In genomic region chr1:30197616-30197934, GRCh38 we compare ENCODE assay signal across 23 cellular contexts.
DNase-seq lines count a peak whose midpoint lies in the region; ATAC-seq, FAIRE-seq and TF ChIP-seq lines count a peak whose summit lies in the region.
"Had no signal": no experiment of that assay in that cellular context is flagged by ENCODE, and none has a peak within 500 bp of the region (broad histone marks: within the 10 kb centered on the region; RNA-seq: fewer than 3 reads in every experiment).

No MANE protein-coding gene starts in this region.

- no peak for TF ChIP-seq CTCF in mucosa of descending colon (IDR thresholded peaks at IDR 0.05)
- no peak for TF ChIP-seq CTCF in MM.1S (IDR thresholded peaks at IDR 0.05; ENCODE audit: low read length)

- no peaks in the 10 kb centered on the region for H3K9me3 ChIP-seq in mucosa of descending colon
- H3K9me3 ChIP-seq in MM.1S (replicated peaks; ENCODE audit: insufficient read depth, low read length): no peaks in the 10 kb centered on the region
- H3K9me3 ChIP-seq: A549, SJCRH30 had no signal

- H3K9ac ChIP-seq in MM.1S (ENCODE audit: low read length): no peak overlapping the region

- peaks cover 57% of the 10 kb centered on the region for H3K27me3 ChIP-seq in MM.1S (replicated peaks; ENCODE audit: insufficient read depth, low read length)
- H3K27me3 ChIP-seq: SJCRH30 had no signal

- intact Hi-C loops in mucosa of descending colon (cut with DNase I, micrococcal nuclease): no loop called here

- no peak for DNase-seq in stimulated activated naive CD8-positive, alpha-beta T cell treated with anti-CD3 and anti-CD28 coated beads, Interleukin-15, amount 100 ng/mL, for 72 hours
- DNase-seq in mucosa of descending colon (no peak), MM.1S (no peak)
- DNase-seq: activated CD4-positive, alpha-beta T cell treated with anti-CD3 and anti-CD28 coated beads for 36 hours; C1 segment of cervical spinal cord; effector memory CD8-positive, alpha-beta T cell; H7; NCI-H1436 treated with DMSO at 0.1 percent for 48 hours; NCI-H524; SJCRH30; spleen; stimulated activated CD4-positive, alpha-beta T cell treated with anti-CD3 and anti-CD28 coated beads, Interleukin-4, amount 100 ng/mL, for 1 hour; stimulated activated naive CD4-positive, alpha-beta T cell treated with Interleukin-2 at 50 U/mL for 16 hours; tibial artery had no signal

- peaks cover 4% of the 10 kb centered on the region for H3K4me1 Mint-ChIP-seq in stimulated activated naive CD8-positive, alpha-beta T cell treated with anti-CD3 and anti-CD28 coated beads, Interleukin-15, Interleukin-2, amounts not matched to agents 100 ng/mL and 50 ng/mL, for 24 hours (ENCODE audit: low read depth)
- no peaks in the 10 kb centered on the region for H3K4me1 Mint-ChIP-seq in stimulated activated naive CD8-positive, alpha-beta T cell treated with anti-CD3 and anti-CD28 coated beads, Interleukin-15, amount 100 ng/mL, for 72 hours
- H3K4me1 Mint-ChIP-seq: activated CD4-positive, alpha-beta T cell treated with anti-CD3 and anti-CD28 coated beads for 36 hours had no signal

- H3K4me3 Mint-ChIP-seq in stimulated activated naive CD8-positive, alpha-beta T cell treated with anti-CD3 and anti-CD28 coated beads, Interleukin-15, Interleukin-2, amounts not matched to agents 100 ng/mL and 50 ng/mL, for 24 hours: no peak overlapping the region
- H3K4me3 Mint-ChIP-seq in stimulated activated naive CD8-positive, alpha-beta T cell treated with anti-CD3 and anti-CD28 coated beads, Interleukin-15, amount 100 ng/mL, for 72 hours: no peak overlapping the region
- H3K4me3 Mint-ChIP-seq: activated CD4-positive, alpha-beta T cell treated with anti-CD3 and anti-CD28 coated beads for 36 hours; activated naive CD8-positive, alpha-beta T cell; effector memory CD8-positive, alpha-beta T cell; T-cell had no signal

- H3K27ac ChIP-seq in MM.1S (ENCODE audit: low read length): no peak overlapping the region
- H3K27ac ChIP-seq: A549, SJCRH30, spleen, tibial artery had no signal

- ATAC-seq in stimulated activated naive CD8-positive, alpha-beta T cell treated with anti-CD3 and anti-CD28 coated beads, Interleukin-15, amount 100 ng/mL, for 72 hours: no peak
- ATAC-seq in mucosa of descending colon (peak; percentile 36), HG02885 (IDR thresholded peaks at IDR 0.05; ENCODE audit: poor library complexity, unreplicated experiment) (no peak), GM18873 (IDR thresholded peaks at IDR 0.05; ENCODE audit: low FRiP score, unreplicated experiment) (no peak), HG02610 (IDR thresholded peaks at IDR 0.05; ENCODE audit: unreplicated experiment) (no peak)
- ATAC-seq: A549; activated CD4-positive, alpha-beta T cell treated with anti-CD3 and anti-CD28 coated beads for 36 hours; effector memory CD8-positive, alpha-beta T cell; Panc1 had no signal

- no peaks in the 10 kb centered on the region for H3K79me2 ChIP-seq in MM.1S (ENCODE audit: low read length)

- no peak overlapping the region for H2AFZ ChIP-seq in MM.1S (ENCODE audit: low read length)

- H3K9me3 Mint-ChIP-seq in stimulated activated naive CD8-positive, alpha-beta T cell treated with anti-CD3 and anti-CD28 coated beads, Interleukin-15, Interleukin-2, amounts not matched to agents 100 ng/mL and 50 ng/mL, for 24 hours: no peaks in the 10 kb centered on the region
- no peaks in the 10 kb centered on the region for H3K9me3 Mint-ChIP-seq in stimulated activated naive CD8-positive, alpha-beta T cell treated with anti-CD3 and anti-CD28 coated beads, Interleukin-15, amount 100 ng/mL, for 72 hours
- H3K9me3 Mint-ChIP-seq: effector memory CD8-positive, alpha-beta T cell had no signal

- H3F3A ChIP-seq in MM.1S (ENCODE audit: insufficient read depth, low read length): no peaks in the 10 kb centered on the region

- H3K4me2 ChIP-seq in MM.1S (ENCODE audit: low read depth, low read length): no peak overlapping the region
- H3K4me2 ChIP-seq: A549 had no signal

- peaks cover 17% of the 10 kb centered on the region for H3K27me3 Mint-ChIP-seq in stimulated activated naive CD8-positive, alpha-beta T cell treated with anti-CD3 and anti-CD28 coated beads, Interleukin-15, Interleukin-2, amounts not matched to agents 100 ng/mL and 50 ng/mL, for 24 hours
- H3K27me3 Mint-ChIP-seq in stimulated activated naive CD8-positive, alpha-beta T cell treated with anti-CD3 and anti-CD28 coated beads, Interleukin-15, amount 100 ng/mL, for 72 hours: peaks cover 24% of the 10 kb centered on the region

- no peak overlapping the region for H3K4me3 ChIP-seq in mucosa of descending colon
- no peak overlapping the region for H3K4me3 ChIP-seq in MM.1S (ENCODE audit: low read length)
- H3K4me3 ChIP-seq: A549, SJCRH30, spleen, tibial artery had no signal

- H3K4me1 ChIP-seq in mucosa of descending colon (ENCODE audit: low read depth) (no peaks in the 10 kb centered on the region), MM.1S (ENCODE audit: low read length) (no peaks in the 10 kb centered on the region)
- H3K4me1 ChIP-seq: A549 had no signal

- peak overlapping the region; percentile 37 for H3K27ac Mint-ChIP-seq in stimulated activated naive CD8-positive, alpha-beta T cell treated with anti-CD3 and anti-CD28 coated beads, Interleukin-15, Interleukin-2, amounts not matched to agents 100 ng/mL and 50 ng/mL, for 24 hours
- H3K27ac Mint-ChIP-seq in stimulated activated naive CD8-positive, alpha-beta T cell treated with anti-CD3 and anti-CD28 coated beads, Interleukin-15, amount 100 ng/mL, for 72 hours: no peak overlapping the region
- H3K27ac Mint-ChIP-seq: activated CD4-positive, alpha-beta T cell treated with anti-CD3 and anti-CD28 coated beads for 36 hours; activated naive CD8-positive, alpha-beta T cell had no signal

- no peaks in the 10 kb centered on the region for H3K36me3 Mint-ChIP-seq in stimulated activated naive CD8-positive, alpha-beta T cell treated with anti-CD3 and anti-CD28 coated beads, Interleukin-15, Interleukin-2, amounts not matched to agents 100 ng/mL and 50 ng/mL, for 24 hours (ENCODE audit: low read depth)
- H3K36me3 Mint-ChIP-seq: activated naive CD8-positive, alpha-beta T cell; T-cell had no signal

- FAIRE-seq in endometrium (lab: Jason Lieb, UNC): peak; percentile 83
- FAIRE-seq: A549 had no signal

- no peaks in the 10 kb centered on the region for H4K20me1 ChIP-seq in MM.1S (ENCODE audit: insufficient read depth, low read length)

- H3K9me2 ChIP-seq in MM.1S (replicated peaks; ENCODE audit: insufficient read depth, low read length): no peaks in the 10 kb centered on the region

- H3K36me3 ChIP-seq in mucosa of descending colon (ENCODE audit: low read depth): no peaks in the 10 kb centered on the region
- H3K36me3 ChIP-seq in MM.1S (replicated peaks; ENCODE audit: insufficient read depth, low read length): no peaks in the 10 kb centered on the region
- H3K36me3 ChIP-seq: SJCRH30, spleen, tibial artery had no signal
